In genomic region chr16:4360538-4361021, GRCh38 we compare ENCODE assay signal across 1 cellular context.
TF ChIP-seq lines count a peak whose summit lies in the region.

No MANE protein-coding gene starts in this region.

TF ChIP-seq in GM12878, 131 proteins besides CTCF, POLR2A, EP300 and RAD21:
- TF ChIP-seq NFYA (IDR thresholded peaks at IDR 0.05; ENCODE audit: borderline replicate concordance, low read depth, low read length) = no peak
- TF ChIP-seq YY1 (IDR thresholded peaks at IDR 0.05; ENCODE audit: low read depth, low read length) = no peak
- no peak for TF ChIP-seq HDAC2 (IDR thresholded peaks at IDR 0.05)
- no peak for TF ChIP-seq ZBTB40 (IDR thresholded peaks at IDR 0.05; ENCODE audit: borderline replicate concordance)
- no peak for TF ChIP-seq GABPA (IDR thresholded peaks at IDR 0.05; ENCODE audit: low read depth)
- TF ChIP-seq ZNF24 (IDR thresholded peaks at IDR 0.05) = no peak
- TF ChIP-seq STAT1 (conservative IDR thresholded peaks at IDR 0.05) = no peak
- no peak for TF ChIP-seq RBBP5 (conservative IDR thresholded peaks at IDR 0.05)
- TF ChIP-seq, protein P1, sequence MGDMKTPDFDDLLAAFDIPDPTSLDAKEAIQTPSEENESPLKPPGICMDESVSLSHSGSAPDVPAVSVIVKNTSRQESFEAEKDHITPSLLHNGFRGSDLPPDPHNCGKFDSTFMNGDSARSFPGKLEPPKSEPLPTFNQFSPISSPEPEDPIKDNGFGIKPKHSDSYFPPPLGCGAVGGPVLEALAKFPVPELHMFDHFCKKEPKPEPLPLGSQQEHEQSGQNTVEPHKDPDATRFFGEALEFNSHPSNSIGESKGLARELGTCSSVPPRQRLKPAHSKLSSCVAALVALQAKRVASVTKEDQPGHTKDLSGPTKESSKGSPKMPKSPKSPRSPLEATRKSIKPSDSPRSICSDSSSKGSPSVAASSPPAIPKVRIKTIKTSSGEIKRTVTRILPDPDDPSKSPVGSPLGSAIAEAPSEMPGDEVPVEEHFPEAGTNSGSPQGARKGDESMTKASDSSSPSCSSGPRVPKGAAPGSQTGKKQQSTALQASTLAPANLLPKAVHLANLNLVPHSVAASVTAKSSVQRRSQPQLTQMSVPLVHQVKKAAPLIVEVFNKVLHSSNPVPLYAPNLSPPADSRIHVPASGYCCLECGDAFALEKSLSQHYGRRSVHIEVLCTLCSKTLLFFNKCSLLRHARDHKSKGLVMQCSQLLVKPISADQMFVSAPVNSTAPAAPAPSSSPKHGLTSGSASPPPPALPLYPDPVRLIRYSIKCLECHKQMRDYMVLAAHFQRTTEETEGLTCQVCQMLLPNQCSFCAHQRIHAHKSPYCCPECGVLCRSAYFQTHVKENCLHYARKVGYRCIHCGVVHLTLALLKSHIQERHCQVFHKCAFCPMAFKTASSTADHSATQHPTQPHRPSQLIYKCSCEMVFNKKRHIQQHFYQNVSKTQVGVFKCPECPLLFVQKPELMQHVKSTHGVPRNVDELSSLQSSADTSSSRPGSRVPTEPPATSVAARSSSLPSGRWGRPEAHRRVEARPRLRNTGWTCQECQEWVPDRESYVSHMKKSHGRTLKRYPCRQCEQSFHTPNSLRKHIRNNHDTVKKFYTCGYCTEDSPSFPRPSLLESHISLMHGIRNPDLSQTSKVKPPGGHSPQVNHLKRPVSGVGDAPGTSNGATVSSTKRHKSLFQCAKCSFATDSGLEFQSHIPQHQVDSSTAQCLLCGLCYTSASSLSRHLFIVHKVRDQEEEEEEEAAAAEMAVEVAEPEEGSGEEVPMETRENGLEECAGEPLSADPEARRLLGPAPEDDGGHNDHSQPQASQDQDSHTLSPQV (IDR thresholded peaks at IDR 0.05) = no peak
- no peak for TF ChIP-seq ZNF622 (IDR thresholded peaks at IDR 0.05)
- no peak for TF ChIP-seq NBN (IDR thresholded peaks at IDR 0.05)
- no peak for TF ChIP-seq HDAC6 (IDR thresholded peaks at IDR 0.05; ENCODE audit: unreplicated experiment)
- TF ChIP-seq POLR2AphosphoS2 (IDR thresholded peaks at IDR 0.05; ENCODE audit: low read depth, low read length) = no peak
- TF ChIP-seq, protein P2, sequence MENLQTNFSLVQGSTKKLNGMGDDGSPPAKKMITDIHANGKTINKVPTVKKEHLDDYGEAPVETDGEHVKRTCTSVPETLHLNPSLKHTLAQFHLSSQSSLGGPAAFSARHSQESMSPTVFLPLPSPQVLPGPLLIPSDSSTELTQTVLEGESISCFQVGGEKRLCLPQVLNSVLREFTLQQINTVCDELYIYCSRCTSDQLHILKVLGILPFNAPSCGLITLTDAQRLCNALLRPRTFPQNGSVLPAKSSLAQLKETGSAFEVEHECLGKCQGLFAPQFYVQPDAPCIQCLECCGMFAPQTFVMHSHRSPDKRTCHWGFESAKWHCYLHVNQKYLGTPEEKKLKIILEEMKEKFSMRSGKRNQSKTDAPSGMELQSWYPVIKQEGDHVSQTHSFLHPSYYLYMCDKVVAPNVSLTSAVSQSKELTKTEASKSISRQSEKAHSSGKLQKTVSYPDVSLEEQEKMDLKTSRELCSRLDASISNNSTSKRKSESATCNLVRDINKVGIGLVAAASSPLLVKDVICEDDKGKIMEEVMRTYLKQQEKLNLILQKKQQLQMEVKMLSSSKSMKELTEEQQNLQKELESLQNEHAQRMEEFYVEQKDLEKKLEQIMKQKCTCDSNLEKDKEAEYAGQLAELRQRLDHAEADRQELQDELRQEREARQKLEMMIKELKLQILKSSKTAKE (IDR thresholded peaks at IDR 0.05; ENCODE audit: low read depth, poor library complexity, severe bottlenecking) = no peak
- no peak for TF ChIP-seq NFXL1 (IDR thresholded peaks at IDR 0.05; ENCODE audit: borderline replicate concordance)
- TF ChIP-seq WRNIP1 (IDR thresholded peaks at IDR 0.05; ENCODE audit: borderline replicate concordance, low read depth, low read length) = no peak
- TF ChIP-seq EZH2 (IDR thresholded peaks at IDR 0.05; ENCODE audit: borderline replicate concordance, control insufficient read depth, low read depth, low read length) = no peak
- no peak for TF ChIP-seq GATAD2B (conservative IDR thresholded peaks at IDR 0.05; ENCODE audit: low read depth)
- no peak for TF ChIP-seq SMAD1 (IDR thresholded peaks at IDR 0.05; ENCODE audit: low read depth, partially characterized antibody)
- TF ChIP-seq, protein P3, sequence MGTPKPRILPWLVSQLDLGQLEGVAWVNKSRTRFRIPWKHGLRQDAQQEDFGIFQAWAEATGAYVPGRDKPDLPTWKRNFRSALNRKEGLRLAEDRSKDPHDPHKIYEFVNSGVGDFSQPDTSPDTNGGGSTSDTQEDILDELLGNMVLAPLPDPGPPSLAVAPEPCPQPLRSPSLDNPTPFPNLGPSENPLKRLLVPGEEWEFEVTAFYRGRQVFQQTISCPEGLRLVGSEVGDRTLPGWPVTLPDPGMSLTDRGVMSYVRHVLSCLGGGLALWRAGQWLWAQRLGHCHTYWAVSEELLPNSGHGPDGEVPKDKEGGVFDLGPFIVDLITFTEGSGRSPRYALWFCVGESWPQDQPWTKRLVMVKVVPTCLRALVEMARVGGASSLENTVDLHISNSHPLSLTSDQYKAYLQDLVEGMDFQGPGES (IDR thresholded peaks at IDR 0.05) = no peak
